26 cellular contexts compared by ENCODE assay signal in the genomic region with DNA sequence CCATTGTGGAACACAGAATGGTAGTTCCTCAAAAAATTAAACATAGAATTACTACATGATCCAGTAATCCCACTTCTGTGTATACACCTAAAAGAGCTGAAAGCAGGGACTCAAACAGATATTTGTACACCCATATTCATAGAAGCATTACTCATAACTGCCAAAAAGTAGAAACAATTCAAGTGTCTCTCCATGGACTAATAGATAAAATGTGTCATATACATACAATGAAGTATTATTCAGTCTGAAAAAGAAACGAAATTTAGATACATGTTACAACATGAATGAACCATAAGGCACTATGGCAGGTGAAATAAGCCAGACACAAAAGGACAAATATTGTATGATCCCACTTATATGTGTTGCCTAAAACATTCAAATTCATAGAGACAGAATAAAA.
"Had no signal": no experiment of that assay in that cellular context is flagged by ENCODE, and none has a peak within 500 bp of the region (broad histone marks: within the 10 kb centered on the region; RNA-seq: fewer than 3 reads in every experiment).

No MANE protein-coding gene starts in this region.

- H3K9me3 ChIP-seq: ascending aorta had no signal

- H3K27ac ChIP-seq: ascending aorta, SK-N-MC had no signal

- H3K36me3 Mint-ChIP-seq: activated naive CD4-positive, alpha-beta T cell treated with anti-CD3 and anti-CD28 coated beads, Interleukin-2, amount 50 U/mL, for 72 hours; brain had no signal

- DNase-seq: activated CD4-positive, alpha-beta T cell treated with anti-CD3 and anti-CD28 coated beads for 48 hours; activated CD4-positive, alpha-beta T cell treated with anti-CD3 and anti-CD28 coated beads, Interleukin-2, amount 50 U/mL, for 48 hours; activated CD8-positive, alpha-beta memory T cell treated with anti-CD3 and anti-CD28 coated beads, Interleukin-2, amount 10 ng/mL, durations not matched to agents 7 days and 5 days; activated effector memory CD4-positive, alpha-beta T cell treated with anti-CD3 and anti-CD28 coated beads, Interleukin-2, amount 50 U/mL, for 16 hours; activated naive CD4-positive, alpha-beta T cell treated with Interleukin-2 at 50 U/mL for 16 hours; activated naive CD8-positive, alpha-beta T cell treated with anti-CD3 and anti-CD28 coated beads, Interleukin-2, amount 50 U/mL, for 24 hours; activated T-cell treated with anti-CD3 and anti-CD28 coated beads, Interleukin-2, amount 50 U/mL, for 24 hours; amniotic stem cell; Karpas-422; NCI-H1092; NCI-H1417 treated with DMSO at 0.1 percent for 48 hours; NCI-H1694; NCI-H2029; NCI-H2107; NCI-H2171 treated with DMSO at 0.1 percent for 48 hours; NCI-H345; NCI-H510A; NCI-H82; T-cell had no signal

- H3K4me3 ChIP-seq: ascending aorta, K562, SK-N-MC had no signal

- H3K4me3 Mint-ChIP-seq: activated CD8-positive, alpha-beta memory T cell treated with anti-CD3 and anti-CD28 coated beads, Interleukin-2, amount 10 ng/mL, durations not matched to agents 7 days and 5 days; activated naive CD8-positive, alpha-beta T cell treated with anti-CD3 and anti-CD28 coated beads, Interleukin-2, amount 50 U/mL, for 24 hours; activated T-cell treated with anti-CD3 and anti-CD28 coated beads, Interleukin-2, amount 50 U/mL, for 24 hours; activated T-helper 1 cell treated with anti-CD3 and anti-CD28 coated beads, Interleukin-12 subunit alpha, Interleukin-12 subunit beta, Interleukin-2, Interleukin-4 antibody, amounts not matched to agents 30 ng/mL and 10 ng/mL and 1 ng/mL, durations not matched to agents 14 hours and 24 hours and 36 hours; brain; T-cell had no signal

- H3K27ac Mint-ChIP-seq: activated CD8-positive, alpha-beta memory T cell treated with anti-CD3 and anti-CD28 coated beads, Interleukin-2, amount 10 ng/mL, durations not matched to agents 7 days and 5 days; activated naive CD8-positive, alpha-beta T cell treated with anti-CD3 and anti-CD28 coated beads, Interleukin-2, amount 50 U/mL, for 24 hours; activated T-cell treated with anti-CD3 and anti-CD28 coated beads, Interleukin-2, amount 50 U/mL, for 24 hours; activated T-helper 1 cell treated with anti-CD3 and anti-CD28 coated beads, Interleukin-12 subunit alpha, Interleukin-12 subunit beta, Interleukin-2, Interleukin-4 antibody, amounts not matched to agents 30 ng/mL and 10 ng/mL and 1 ng/mL, durations not matched to agents 14 hours and 24 hours and 36 hours; brain; T-cell had no signal

- H3K27me3 ChIP-seq: ascending aorta had no signal

- H3K36me3 ChIP-seq: ascending aorta had no signal

- H3K4me1 ChIP-seq: ascending aorta had no signal

- H3K4me1 Mint-ChIP-seq: activated CD8-positive, alpha-beta memory T cell treated with anti-CD3 and anti-CD28 coated beads, Interleukin-2, amount 10 ng/mL, durations not matched to agents 7 days and 5 days; activated naive CD8-positive, alpha-beta T cell treated with anti-CD3 and anti-CD28 coated beads, Interleukin-2, amount 50 U/mL, for 24 hours had no signal

- ATAC-seq: activated CD8-positive, alpha-beta memory T cell treated with anti-CD3 and anti-CD28 coated beads, Interleukin-2, amount 10 ng/mL, durations not matched to agents 7 days and 5 days; activated naive CD8-positive, alpha-beta T cell treated with anti-CD3 and anti-CD28 coated beads, Interleukin-2, amount 50 U/mL, for 24 hours; K562; Right ventricle myocardium inferior; T-cell had no signal

- FAIRE-seq: K562 had no signal

- H3K9me3 Mint-ChIP-seq: activated naive CD4-positive, alpha-beta T cell treated with anti-CD3 and anti-CD28 coated beads, Interleukin-2, amount 50 U/mL, for 72 hours; activated naive CD8-positive, alpha-beta T cell treated with anti-CD3 and anti-CD28 coated beads, Interleukin-2, amount 50 U/mL, for 24 hours; activated T-cell treated with anti-CD3 and anti-CD28 coated beads, Interleukin-2, amount 50 U/mL, for 24 hours; activated T-helper 1 cell treated with anti-CD3 and anti-CD28 coated beads, Interleukin-12 subunit alpha, Interleukin-12 subunit beta, Interleukin-2, Interleukin-4 antibody, amounts not matched to agents 30 ng/mL and 10 ng/mL and 1 ng/mL, durations not matched to agents 14 hours and 24 hours and 36 hours; brain; T-cell had no signal

- H3K27me3 Mint-ChIP-seq: activated CD8-positive, alpha-beta memory T cell treated with anti-CD3 and anti-CD28 coated beads, Interleukin-2, amount 10 ng/mL, durations not matched to agents 7 days and 5 days; activated naive CD8-positive, alpha-beta T cell treated with anti-CD3 and anti-CD28 coated beads, Interleukin-2, amount 50 U/mL, for 24 hours; activated T-cell treated with anti-CD3 and anti-CD28 coated beads, Interleukin-2, amount 50 U/mL, for 24 hours; brain; T-cell had no signal
